Comparison of ENCODE assay signal across 22 cellular contexts in genomic region chr11:36162909-36163434, GRCh38.
DNase-seq lines count a peak whose midpoint lies in the region; ATAC-seq and TF ChIP-seq lines count a peak whose summit lies in the region.
"Had no signal": no experiment of that assay in that cellular context is flagged by ENCODE, and none has a peak within 500 bp of the region (broad histone marks: within the 10 kb centered on the region; RNA-seq: fewer than 3 reads in every experiment).

No MANE protein-coding gene starts in this region.

- no peak overlapping the region for H3K4me3 ChIP-seq in heart left ventricle
- H3K4me3 ChIP-seq: ascending aorta, thoracic aorta had no signal

- H3K9me3 ChIP-seq in heart left ventricle = no peaks in the 10 kb centered on the region
- H3K9me3 ChIP-seq: ascending aorta, thoracic aorta had no signal

- intact Hi-C loops in heart left ventricle (cut with DNase I) (loop anchor here in 2 of 10 donors (10.0 kb wide), 1 partner anchor 92 kb away; no protein-coding TSS in a partner anchor), sciatic nerve (cut with DNase I) (no loop called here)

- TF ChIP-seq CTCF in heart left ventricle (IDR thresholded peaks at IDR 0.05) = no peak

- ATAC-seq in heart left ventricle (peak; percentile 10 to 59 (median 47)), sciatic nerve (peak; percentile 22)
- ATAC-seq: HCT116; stimulated activated memory B cell treated with anti-CD40 and anti-IgM and Interleukin-4, amounts not matched to agents 10 μg/mL and 1 μg/mL and 100 μg/mL, for 72 hours; T-helper 17 cell had no signal

- no peaks in the 10 kb centered on the region for H3K36me3 ChIP-seq in heart left ventricle
- H3K36me3 ChIP-seq: ascending aorta, thoracic aorta, WERI-Rb-1 had no signal

- no peak for TF ChIP-seq POLR2A in heart left ventricle (IDR thresholded peaks at IDR 0.05)

- peaks cover 0 to 43% (median 14%) of the 10 kb centered on the region in 12 donors for H3K4me1 ChIP-seq in heart left ventricle
- H3K4me1 ChIP-seq: ascending aorta had no signal

- H3K27ac ChIP-seq in heart left ventricle = no peak overlapping the region
- H3K27ac ChIP-seq: ascending aorta, thoracic aorta, WERI-Rb-1 had no signal

- H3K27me3 ChIP-seq in heart left ventricle = peaks cover 0 to 3% (median 0%) of the 10 kb centered on the region in 9 donors
- H3K27me3 ChIP-seq: ascending aorta had no signal

- WGBS in heart left ventricle, 4 donors = 22 to 39% (median 27%) methylated on average over 4 of the region's 4 CpGs

- DNase-seq in NCI-H345 (lab: John Stamatoyannopoulos, UW) (peak; percentile 52), NCI-H345 treated with DMSO at 0.1 percent for 48 hours (lab: John Stamatoyannopoulos, UW; ENCODE audit: unreplicated experiment) (no peak), NCI-H446 treated with DMSO at 0.1 percent for 48 hours (lab: John Stamatoyannopoulos, UW) (peak; percentile 70), heart left ventricle (peak in 3 of 5 donors; percentile 33 to 57 (median 40)), sciatic nerve (ENCODE audit: low spot score) (no peak), GOT3 (lab: John Stamatoyannopoulos, UW) (no peak), MV-4-11 (lab: John Stamatoyannopoulos, UW) (no peak), cerebellar nuclear complex (lab: John Stamatoyannopoulos, UW) (no peak)
- DNase-seq: activated CD4-positive, alpha-beta memory T cell treated with anti-CD3 and anti-CD28 coated beads for 36 hours; activated naive CD4-positive, alpha-beta T cell treated with anti-CD3 and anti-CD28 coated beads for 36 hours; activated T-cell treated with anti-CD3 and anti-CD28 coated beads, Interleukin-2, amount 50 U/mL, for 1 hour; DMS53; endodermal cell; KBM-7; NCI-H524; SHP77 treated with DMSO at 0.1 percent for 48 hours; T-helper 17 cell; WERI-Rb-1 had no signal

Comparison
In these comparisons a context has a peak if more than half of its experiments do, and no peak if none do; other contexts are left out.
1. DNase-seq: peak in NCI-H345 (single experiment), NCI-H446 treated with DMSO at 0.1 percent for 48 hours (single experiment) and heart left ventricle (3 of 5); none in NCI-H345 treated with DMSO at 0.1 percent for 48 hours (single experiment), sciatic nerve (single experiment), GOT3 (single experiment), MV-4-11 (single experiment) and cerebellar nuclear complex (0 of 2).